ENCODE assay signal across 24 cellular contexts in genomic region chr3:4718179-4718736, GRCh38.
A peak's percentile ranks its signal among the peaks of the same experiment; 100 is the strongest.
DNase-seq lines count a peak whose midpoint lies in the region; ATAC-seq and TF ChIP-seq lines count a peak whose summit lies in the region.
"Had no signal": no experiment of that assay in that cellular context is flagged by ENCODE, and none has a peak within 500 bp of the region (broad histone marks: within the 10 kb centered on the region; RNA-seq: fewer than 3 reads in every experiment).

No MANE protein-coding gene starts in this region.

- no peaks in the 10 kb centered on the region for H3K27me3 Mint-ChIP-seq in MCF 10A (ENCODE audit: insufficient read depth, unreplicated experiment)
- H3K27me3 Mint-ChIP-seq: activated naive CD8-positive, alpha-beta T cell treated with anti-CD3 and anti-CD28 coated beads, Interleukin-2, amount 50 U/mL, for 24 hours had no signal

- CTCF ChIA-PET in MCF 10A (lab: Yijun Ruan, JAX) (interaction anchor here (1.0 to 5.1 kb wide), 4 partner anchors 258 to 307 kb away, joined by 5 to 60 read pairs (median 22); partner anchors contain the start of gene BHLHE40), PC-3 (lab: Charles Lee) (no interaction called here)

- no peaks in the 10 kb centered on the region for H3K9me3 Mint-ChIP-seq in MCF 10A (ENCODE audit: unreplicated experiment)
- H3K9me3 Mint-ChIP-seq: activated naive CD8-positive, alpha-beta T cell treated with anti-CD3 and anti-CD28 coated beads, Interleukin-2, amount 50 U/mL, for 24 hours; HFFc6 had no signal

- no peaks in the 10 kb centered on the region for H3K36me3 Mint-ChIP-seq in MCF 10A (ENCODE audit: insufficient read depth, unreplicated experiment)

- 79 to 89% methylated on average over 4 of the region's 4 CpGs for WGBS in esophagus squamous epithelium, 2 donors

- no TSS peak for BruUV-seq in MCF 10A (replicated peaks; lab: Mats Ljungman, UMichigan)
- BruUV-seq in PC-3 (replicated peaks; lab: Mats Ljungman, UMichigan) = no TSS peak

- H3K9me3 ChIP-seq in breast epithelium (no peaks in the 10 kb centered on the region), esophagus squamous epithelium (no peaks in the 10 kb centered on the region), parathyroid adenoma (ENCODE audit: control insufficient read depth, low read length) (no peaks in the 10 kb centered on the region), thoracic aorta (no peaks in the 10 kb centered on the region), PC-3 (ENCODE audit: low read length) (no peaks in the 10 kb centered on the region)
- H3K9me3 ChIP-seq: BE2C, left lung had no signal

- H3K9ac ChIP-seq in parathyroid adenoma (no peak overlapping the region), PC-3 (ENCODE audit: low read length) (no peak overlapping the region)

- no peak overlapping the region for H3K4me3 Mint-ChIP-seq in MCF 10A (ENCODE audit: unreplicated experiment)
- H3K4me3 Mint-ChIP-seq: activated naive CD8-positive, alpha-beta T cell treated with anti-CD3 and anti-CD28 coated beads, Interleukin-2, amount 50 U/mL, for 24 hours had no signal

- peaks cover 9% of the 10 kb centered on the region for H3K4me1 Mint-ChIP-seq in MCF 10A (ENCODE audit: insufficient read depth, unreplicated experiment)

- H2AFZ ChIP-seq in parathyroid adenoma (no peak overlapping the region), PC-3 (ENCODE audit: low read length) (no peak overlapping the region)
- H2AFZ ChIP-seq: PC-9 had no signal

- no peaks in the 10 kb centered on the region for H4K20me1 ChIP-seq in PC-3 (ENCODE audit: low read length)

- peaks cover 12 to 24% of the 10 kb centered on the region in 2 donors for H3K4me1 ChIP-seq in breast epithelium
- peaks cover 0 to 48% (median 34%) of the 10 kb centered on the region in 3 donors for H3K4me1 ChIP-seq in esophagus squamous epithelium
- H3K4me1 ChIP-seq in parathyroid adenoma = peaks cover 34% of the 10 kb centered on the region
- H3K4me1 ChIP-seq in thoracic aorta (ENCODE audit: control insufficient read depth in 1 of 2, low read depth in 2 of 2) = peaks cover 11 to 46% of the 10 kb centered on the region in 2 donors
- H3K4me1 ChIP-seq in PC-3 (ENCODE audit: insufficient read depth, low read length) = peaks cover 36% of the 10 kb centered on the region
- H3K4me1 ChIP-seq: BE2C had no signal

- POLR2A ChIA-PET in MCF 10A (lab: Yijun Ruan, JAX) (interaction anchor here (0.9 to 1.2 kb wide), 2 partner anchors 26 to 260 kb away, joined by 3 to 4 read pairs; no protein-coding TSS in a partner anchor), PC-3 (lab: Charles Lee; ENCODE audit: unreplicated experiment) (interaction anchor here (0.5 kb wide), 1 partner anchor 308 kb away, joined by 13 read pairs; no protein-coding TSS in a partner anchor)

- H3K27ac ChIP-seq in breast epithelium (peak overlapping the region; percentile 67 to 89), esophagus squamous epithelium (peak overlapping the region in 3 of 4 donors; percentile 11 to 85 (median 51)), parathyroid adenoma (peak overlapping the region; percentile 88), thoracic aorta (peak overlapping the region; percentile 10 to 28), PC-3 (ENCODE audit: low read length) (no peak overlapping the region)
- H3K27ac ChIP-seq: 22Rv1, foreskin keratinocyte, HL-60, left lung, PC-9 had no signal

- no peak overlapping the region for H3K4me3 ChIP-seq in breast epithelium
- no peak overlapping the region for H3K4me3 ChIP-seq in esophagus squamous epithelium
- no peak overlapping the region for H3K4me3 ChIP-seq in parathyroid adenoma (ENCODE audit: low read depth, low read length)
- H3K4me3 ChIP-seq in thoracic aorta = no peak overlapping the region
- no peak overlapping the region for H3K4me3 ChIP-seq in PC-3 (ENCODE audit: low read length)
- H3K4me3 ChIP-seq: left lung, PC-9 had no signal

- no peak for ATAC-seq in thoracic aorta (ENCODE audit: insufficient number of reproducible peaks, low FRiP score, low read depth)
- no peak for ATAC-seq in PC-3
- ATAC-seq in GM18868 (IDR thresholded peaks at IDR 0.05; ENCODE audit: unreplicated experiment) = no peak
- ATAC-seq: activated naive CD8-positive, alpha-beta T cell treated with anti-CD3 and anti-CD28 coated beads, Interleukin-2, amount 50 U/mL, for 24 hours; foreskin keratinocyte; left lung had no signal

- peak in 1 of 3 donors; percentile 1 for TF ChIP-seq CTCF in breast epithelium (IDR thresholded peaks at IDR 0.05)
- TF ChIP-seq CTCF in MCF 10A (IDR thresholded peaks at IDR 0.05; ENCODE audit: unreplicated experiment) = no peak
- TF ChIP-seq CTCF in esophagus squamous epithelium (IDR thresholded peaks at IDR 0.05) = no peak
- TF ChIP-seq CTCF in parathyroid adenoma (IDR thresholded peaks at IDR 0.05) = no peak
- no peak for TF ChIP-seq CTCF in thoracic aorta (IDR thresholded peaks at IDR 0.05)
- no peak for TF ChIP-seq CTCF in PC-3 (conservative IDR thresholded peaks at IDR 0.05; ENCODE audit: low read depth, low read length)

- H3K36me3 ChIP-seq in breast epithelium = no peaks in the 10 kb centered on the region
- H3K36me3 ChIP-seq in esophagus squamous epithelium = peaks cover 0 to 7% (median 0%) of the 10 kb centered on the region in 3 donors
- no peaks in the 10 kb centered on the region for H3K36me3 ChIP-seq in parathyroid adenoma (ENCODE audit: control insufficient read depth, insufficient read depth, low read length)
- peaks cover 11% of the 10 kb centered on the region for H3K36me3 ChIP-seq in thoracic aorta
- H3K36me3 ChIP-seq in PC-3 (ENCODE audit: low read depth, low read length) = no peaks in the 10 kb centered on the region

- H3K27me3 ChIP-seq in breast epithelium = no peaks in the 10 kb centered on the region
- H3K27me3 ChIP-seq in esophagus squamous epithelium = no peaks in the 10 kb centered on the region
- no peaks in the 10 kb centered on the region for H3K27me3 ChIP-seq in parathyroid adenoma (ENCODE audit: control insufficient read depth, insufficient read depth, low read length)
- H3K27me3 ChIP-seq in thoracic aorta (replicated peaks; ENCODE audit: insufficient read depth) = no peaks in the 10 kb centered on the region
- H3K27me3 ChIP-seq in PC-3 (ENCODE audit: low read length) = no peaks in the 10 kb centered on the region
- H3K27me3 ChIP-seq: BE2C, foreskin keratinocyte, left lung had no signal

- H3K27ac Mint-ChIP-seq in MCF 10A (ENCODE audit: low read depth, unreplicated experiment) = no peak overlapping the region
- H3K27ac Mint-ChIP-seq: activated naive CD8-positive, alpha-beta T cell treated with anti-CD3 and anti-CD28 coated beads, Interleukin-2, amount 50 U/mL, for 24 hours had no signal

- intact Hi-C loops in breast epithelium (cut with DNase I; ENCODE audit: low total_unique reads) (no loop called here), MCF 10A (cut with micrococcal nuclease) (no loop called here), esophagus squamous epithelium (cut with DNase I) (loop anchor here (5.0 to 10.0 kb wide), 2 partner anchors 304 to 337 kb away; no protein-coding TSS in a partner anchor), PC-3 (cut with micrococcal nuclease) (no loop called here)

- H3K4me2 ChIP-seq in parathyroid adenoma (ENCODE audit: low read length) = no peak overlapping the region
- H3K4me2 ChIP-seq in PC-3 (ENCODE audit: low read length) = no peak overlapping the region
- H3K4me2 ChIP-seq: PC-9 had no signal

- DNase-seq in breast epithelium (ENCODE audit: low spot score in 2 of 2) (no peak), MCF 10A (ENCODE audit: unreplicated experiment) (no peak), esophagus squamous epithelium (lab: John Stamatoyannopoulos, UW) (no peak), thoracic aorta (ENCODE audit: low spot score) (no peak), PC-3 (no peak), NCI-H1694 treated with DMSO at 0.1 percent for 48 hours (lab: John Stamatoyannopoulos, UW) (no peak)
- DNase-seq: activated CD8-positive, alpha-beta memory T cell treated with anti-CD3 and anti-CD28 coated beads, Interleukin-2, amount 50 U/mL, for 48 hours; activated effector memory CD4-positive, alpha-beta T cell treated with Interleukin-2 at 50 U/mL for 16 hours; activated naive CD8-positive, alpha-beta T cell treated with anti-CD3 and anti-CD28 coated beads, Interleukin-2, amount 50 U/mL, for 24 hours; BE2C; COR-L47; dermis blood vessel endothelial cell; foreskin keratinocyte; HFFc6; left lung; NCI-H146; NCI-H2171 treated with DMSO at 0.1 percent for 48 hours; NCI-H82; PC-9; T-helper 9 cell had no signal

- no peaks in the 10 kb centered on the region for H3K9me2 ChIP-seq in PC-3 (replicated peaks; ENCODE audit: low read length)

- H3K79me2 ChIP-seq in parathyroid adenoma (no peaks in the 10 kb centered on the region), PC-3 (ENCODE audit: low read length) (no peaks in the 10 kb centered on the region)

- H3F3A ChIP-seq in PC-3 (ENCODE audit: low read length, unreplicated experiment) = no peaks in the 10 kb centered on the region

- no peak for TF ChIP-seq POLR2A in breast epithelium (IDR thresholded peaks at IDR 0.05)
- no peak for TF ChIP-seq POLR2A in esophagus squamous epithelium (IDR thresholded peaks at IDR 0.05)
